8 cellular contexts compared by ENCODE assay signal in genomic region chr16:660459-661183, GRCh38. TPM values are rescaled to one million over a fixed set of nuclear protein-coding genes. Genes with fewer than 3 reads are reported as not detected.
DNase-seq lines count a peak whose midpoint lies in the region; ATAC-seq and TF ChIP-seq lines count a peak whose summit lies in the region.

No MANE protein-coding gene starts in this region.

- peaks cover 5% of the 10 kb centered on the region for H3K4me1 ChIP-seq in IMR-90 (ENCODE audit: control insufficient read depth, insufficient read depth, low read length)
- peaks cover 0 to 16% (median 12%) of the 10 kb centered on the region in 9 donors for H3K4me1 ChIP-seq in heart right ventricle

- dilution Hi-C loops in IMR-90 (cut with HindIII; ENCODE audit: low sequenced_read_pairs, unreplicated experiment): no loop called here

- H3K9me3 Mint-ChIP-seq in progenitor cell of endocrine pancreas (ENCODE audit: low read depth): no peaks in the 10 kb centered on the region

- H2AK5ac ChIP-seq in IMR-90 (ENCODE audit: low read depth, low read length): peak overlapping the region; percentile 27; the same call in 1 of the 2 replicates

- no peaks in the 10 kb centered on the region for H3K4me1 Mint-ChIP-seq in progenitor cell of endocrine pancreas (ENCODE audit: low read depth)

- H3K36me3 Mint-ChIP-seq in progenitor cell of endocrine pancreas (ENCODE audit: insufficient read depth): peaks cover 1% of the 10 kb centered on the region

- DNase-seq in NCI-H748 (lab: John Stamatoyannopoulos, UW; ENCODE audit: unreplicated experiment): peak; percentile 75
- DNase-seq in NCI-H748 treated with DMSO at 0.1 percent for 48 hours (lab: John Stamatoyannopoulos, UW): no peak
- peak; percentile 77 for DNase-seq in IMR-90
- peak; percentile 58 for DNase-seq in SW480 (ENCODE audit: low spot score)
- DNase-seq in amygdala (lab: John Stamatoyannopoulos, UW): peak in 55 of 56 donors; percentile 17 to 94 (median 77)
- DNase-seq in heart right ventricle: peak; percentile 87 to 89
- peak; percentile 51 for DNase-seq in progenitor cell of endocrine pancreas (ENCODE audit: low spot score, unreplicated experiment)
- DNase-seq in NCI-H2171 treated with DMSO at 0.1 percent for 48 hours (lab: John Stamatoyannopoulos, UW): no peak

- in situ Hi-C loops in IMR-90 (cut with MboI; ENCODE audit: low sequenced_read_pairs): no loop called here

- H3K27me3 ChIP-seq in IMR-90 (ENCODE audit: control insufficient read depth, insufficient read depth, low read length) (no peaks in the 10 kb centered on the region), heart right ventricle (no peaks in the 10 kb centered on the region)

- no peak overlapping the region for H3K27ac ChIP-seq in IMR-90 (ENCODE audit: insufficient read depth, low read length)
- peak overlapping the region in 9 of 10 donors; percentile 35 to 77 (median 64) for H3K27ac ChIP-seq in heart right ventricle

- BruUV-seq in IMR-90 (replicated peaks; lab: Mats Ljungman, UMichigan): no TSS peak

- no peaks in the 10 kb centered on the region for H3K27me3 Mint-ChIP-seq in progenitor cell of endocrine pancreas

- CTCF ChIA-PET in IMR-90 (lab: Yijun Ruan, JAX): interaction anchor here (0.7 kb wide), 1 partner anchor 13 kb away, joined by 3 read pairs; no protein-coding TSS in a partner anchor

- H4K20me1 ChIP-seq in IMR-90 (ENCODE audit: insufficient read depth, low read length): no peaks in the 10 kb centered on the region

- no peak overlapping the region for H2BK15ac ChIP-seq in IMR-90 (ENCODE audit: low read depth, low read length)

- peak overlapping the region; percentile 88 for H2AFZ ChIP-seq in IMR-90 (replicated peaks; ENCODE audit: low read length, poor library complexity)

- H3K4ac ChIP-seq in IMR-90 (ENCODE audit: low read depth, low read length): no peak overlapping the region

- no peak overlapping the region for H3K9ac ChIP-seq in IMR-90 (ENCODE audit: low read depth, low read length)

- H4K5ac ChIP-seq in IMR-90 (ENCODE audit: low read depth, low read length): no peak overlapping the region

- H4K91ac ChIP-seq in IMR-90 (ENCODE audit: insufficient read depth, low read depth, low read length): no peak overlapping the region

- ATAC-seq in IMR-90 (ENCODE audit: low read depth): peak; percentile 96
- ATAC-seq in heart right ventricle: peak; percentile 74 to 92 (median 86)

- TF ChIP-seq RAD21 in IMR-90 (IDR thresholded peaks at IDR 0.05; ENCODE audit: low read length): peak; percentile 23

- no peak overlapping the region for H2BK120ac ChIP-seq in IMR-90 (ENCODE audit: low read depth, low read length)

- POLR2A ChIA-PET in IMR-90 (lab: Charles Lee; ENCODE audit: unreplicated experiment): no interaction called here

- intact Hi-C loops in IMR-90 (cut with micrococcal nuclease): loop anchor here (2.0 kb wide), 1 partner anchor 82 kb away; no protein-coding TSS in a partner anchor
- intact Hi-C loops in heart right ventricle (cut with DNase I): loop anchor here in 7 of 10 donors (5.0 to 10.0 kb wide), 4 partner anchors 73 to 83 kb away; no protein-coding TSS in a partner anchor

- H2BK20ac ChIP-seq in IMR-90 (ENCODE audit: low read depth, low read length): no peak overlapping the region

- TF ChIP-seq CTCF in IMR-90 (conservative IDR thresholded peaks at IDR 0.05; ENCODE audit: low read depth, low read length) (peak; percentile 37), heart right ventricle (IDR thresholded peaks at IDR 0.05) (peak; percentile 20 to 79 (median 63)), progenitor cell of endocrine pancreas (IDR thresholded peaks at IDR 0.05; ENCODE audit: unreplicated experiment) (peak; percentile 57)

- 43% methylated on average over 18 of the region's 43 CpGs; no CpG with 5 or more reads in 1 of the 2 experiments for WGBS in IMR-90 (ENCODE audit: extremely low coverage in 2 of 2, insufficient read length in 1 of 2), 2 experiments
- 19% methylated on average over 31 to 37 of the region's 43 CpGs for WGBS in heart right ventricle, 2 donors

- H3K4me3 Mint-ChIP-seq in progenitor cell of endocrine pancreas (ENCODE audit: low read depth): no peak overlapping the region

- H2BK5ac ChIP-seq in IMR-90 (ENCODE audit: low read depth, low read length, poor library complexity, severe bottlenecking): no peak overlapping the region

- H4K8ac ChIP-seq in IMR-90 (ENCODE audit: low read depth in 2 of 2, low read length in 2 of 2): peak overlapping the region in 1 of 2 experiments; percentile 43; a peak in 1 of 4 replicates

- no peak overlapping the region for H3K18ac ChIP-seq in IMR-90 (ENCODE audit: low read depth, low read length)

- H3K56ac ChIP-seq in IMR-90 (ENCODE audit: extremely low read depth, insufficient read depth, low read length): no peak overlapping the region

- H3K23ac ChIP-seq in IMR-90 (ENCODE audit: low read depth, low read length): no peak overlapping the region

- no peak overlapping the region for H3K4me2 ChIP-seq in IMR-90 (ENCODE audit: low read depth, low read length)

- H3K36me3 ChIP-seq in IMR-90 (ENCODE audit: control insufficient read depth, insufficient read depth, low read length): peaks cover 4% of the 10 kb centered on the region
- peaks cover 0 to 35% (median 0%) of the 10 kb centered on the region in 9 donors for H3K36me3 ChIP-seq in heart right ventricle

- H2AK9ac ChIP-seq in IMR-90 (replicated peaks; ENCODE audit: low read depth, low read length, poor library complexity): peak overlapping the region; percentile 97

- no peaks in the 10 kb centered on the region for H3K9me3 ChIP-seq in IMR-90 (ENCODE audit: control insufficient read depth, insufficient read depth, low read length)
- H3K9me3 ChIP-seq in heart right ventricle: no peaks in the 10 kb centered on the region

- no peak overlapping the region for H3K14ac ChIP-seq in IMR-90 (replicated peaks; ENCODE audit: low read depth, low read length)

- no peaks in the 10 kb centered on the region for H3K79me1 ChIP-seq in IMR-90 (ENCODE audit: low read depth in 1 of 2, low read length in 2 of 2)

- H3K4me3 ChIP-seq in IMR-90 (ENCODE audit: insufficient read depth, low read depth, low read length) (no peak overlapping the region), heart right ventricle (peak overlapping the region in 6 of 10 donors; percentile 31 to 45 (median 40))

- H3K27ac Mint-ChIP-seq in progenitor cell of endocrine pancreas: no peak overlapping the region

- no peaks in the 10 kb centered on the region for H3K9me1 ChIP-seq in IMR-90 (ENCODE audit: insufficient read depth, low read length)

- TF ChIP-seq POLR2A in IMR-90 (IDR thresholded peaks at IDR 0.05; ENCODE audit: low read depth, low read length): no peak

TF ChIP-seq in IMR-90, 13 proteins besides CTCF, POLR2A, EP300 and RAD21 (continues in another document):
- peak; percentile 27; the same call in 1 of the 2 replicates for TF ChIP-seq SMC3 (IDR thresholded peaks at IDR 0.05; ENCODE audit: low read depth, low read length)
- no peak for TF ChIP-seq CEBPB (IDR thresholded peaks at IDR 0.05; ENCODE audit: low read depth, low read length)
- peak; percentile 61; the same call in 1 of the 2 replicates for TF ChIP-seq MAZ (IDR thresholded peaks at IDR 0.05; ENCODE audit: borderline replicate concordance, low read depth, low read length)
- 0 out of 2 replicates have a peak, but pooled peaks have one; percentile 9 for TF ChIP-seq USF2 (IDR thresholded peaks at IDR 0.05; ENCODE audit: low read depth, low read length)

RNA-seq across cellular contexts. Expression of gene RHOT2, which starts 7.3 kb away (rescaled TPM):
- 20.0 and 20.3 TPM in 2 replicates for total RNA-seq in IMR-90 (2012; rRNA removed)
- 181 and 228 TPM in 2 replicates for polyA plus RNA-seq in IMR-90 (2012; rRNA removed)
- polyA plus RNA-seq in IMR-90 (2012; cell fraction: cytosol; rRNA removed): 70.1 and 99.5 TPM in 2 replicates
- polyA plus RNA-seq in IMR-90 (2012; cell fraction: nucleus; rRNA removed; ENCODE audit: low replicate concordance): 1,124 and 3,095 TPM in 2 replicates
- 100 to 1,000 TPM in 3 of 10 donors, 10 to 100 TPM in 7; 66.8 to 118 (median 89.2) TPM for total RNA-seq in heart right ventricle
- 100 to 1,000 TPM; 101 to 261 TPM for polyA plus RNA-seq in heart right ventricle
- total RNA-seq in progenitor cell of endocrine pancreas: 153 and 167 TPM in 2 replicates

RNA-seq across cellular contexts. Expression of gene WDR90, which starts 11.5 kb away (rescaled TPM):
- 1.4 and 1.7 TPM in 2 replicates for total RNA-seq in IMR-90 (2012; rRNA removed)
- polyA plus RNA-seq in IMR-90 (2012; rRNA removed): 18.7 and 21.7 TPM in 2 replicates
- 7.5 and 8.1 TPM in 2 replicates for polyA plus RNA-seq in IMR-90 (2012; cell fraction: cytosol; rRNA removed)
- polyA plus RNA-seq in IMR-90 (2012; cell fraction: nucleus; rRNA removed; ENCODE audit: low replicate concordance): 118 and 402 TPM in 2 replicates
- 10 to 100 TPM in 4 of 10 donors, 1 to 10 TPM in 6; 7.6 to 13.7 (median 9.9) TPM for total RNA-seq in heart right ventricle
- 10 to 100 TPM in 1 of 2 donors, 1 to 10 TPM in 1; 7.1 to 23.8 TPM for polyA plus RNA-seq in heart right ventricle
- total RNA-seq in progenitor cell of endocrine pancreas: 109 and 117 TPM in 2 replicates

RNA-seq across cellular contexts. Expression of gene RHBDL1, which starts 14.8 kb away (rescaled TPM):
- total RNA-seq in IMR-90 (2012; rRNA removed) (0.72 and 0.83 TPM in 2 replicates), heart right ventricle (1 to 10 TPM; 1.2 to 2.6 (median 2.1) TPM), progenitor cell of endocrine pancreas (5.0 and 5.2 TPM in 2 replicates)
- polyA plus RNA-seq in IMR-90 (2012; rRNA removed) (4.1 and 4.8 TPM in 2 replicates), heart right ventricle (1 to 10 TPM in 1 of 2 donors, under 1 TPM in 1; 0.90 to 7.4 TPM)
- polyA plus RNA-seq in IMR-90 (2012; cell fraction: cytosol; rRNA removed): 4.0 and 5.9 TPM in 2 replicates
- polyA plus RNA-seq in IMR-90 (2012; cell fraction: nucleus; rRNA removed; ENCODE audit: low replicate concordance): 37.4 and 102 TPM in 2 replicates

RNA-seq across cellular contexts. Expression of gene MCRIP2, which starts 19.0 kb away (rescaled TPM):
- total RNA-seq in IMR-90 (2012; rRNA removed) (6.3 and 8.6 TPM in 2 replicates), heart right ventricle (100 to 1,000 TPM in 4 of 10 donors, 10 to 100 TPM in 6; 68.8 to 152 (median 87.8) TPM), progenitor cell of endocrine pancreas (26.3 and 31.4 TPM in 2 replicates)
- polyA plus RNA-seq in IMR-90 (2012; rRNA removed) (19.6 and 27.9 TPM in 2 replicates), heart right ventricle (100 to 1,000 TPM; 163 to 474 TPM)
- 25.3 and 26.7 TPM in 2 replicates for polyA plus RNA-seq in IMR-90 (2012; cell fraction: cytosol; rRNA removed)
- 21.2 and 46.6 TPM in 2 replicates for polyA plus RNA-seq in IMR-90 (2012; cell fraction: nucleus; rRNA removed; ENCODE audit: low replicate concordance)

RNA-seq across cellular contexts. Expression of gene STUB1, which starts 19.6 kb away (rescaled TPM):
- 162 and 183 TPM in 2 replicates for total RNA-seq in IMR-90 (2012; rRNA removed)
- polyA plus RNA-seq in IMR-90 (2012; rRNA removed): 186 and 195 TPM in 2 replicates
- polyA plus RNA-seq in IMR-90 (2012; cell fraction: cytosol; rRNA removed): 197 and 230 TPM in 2 replicates
- 258 and 444 TPM in 2 replicates for polyA plus RNA-seq in IMR-90 (2012; cell fraction: nucleus; rRNA removed; ENCODE audit: low replicate concordance)
- total RNA-seq in heart right ventricle: 100 to 1,000 TPM; 101 to 147 (median 116) TPM
- polyA plus RNA-seq in heart right ventricle: 100 to 1,000 TPM in 1 of 2 donors, 10 to 100 TPM in 1; 92.7 to 165 TPM
- 76.8 and 87.1 TPM in 2 replicates for total RNA-seq in progenitor cell of endocrine pancreas

Comparison
In these comparisons a context has a peak if more than half of its experiments do, and no peak if none do; other contexts are left out.
1. DNase-seq: peak in NCI-H748 (single experiment), IMR-90 (single experiment), SW480 (single experiment), amygdala (55 of 56), heart right ventricle (2 of 2) and progenitor cell of endocrine pancreas (single experiment); none in NCI-H748 treated with DMSO at 0.1 percent for 48 hours (single experiment) and NCI-H2171 treated with DMSO at 0.1 percent for 48 hours (single experiment).
2. Peak in every context shown above with its lines, with median percentiles within 50 percentile points of each other: CTCF ChIP-seq.